ENCODE assay signal across 1 cellular context in genomic region chr9:136399176-136400037, GRCh38.
TF ChIP-seq lines count a peak whose summit lies in the region.

No MANE protein-coding gene starts in this region.

TF ChIP-seq in HepG2, 621 proteins besides CTCF, POLR2A, EP300 and RAD21 (continues in another document):
- TF ChIP-seq SMAD9 (CRISPR knock-in tag; IDR thresholded peaks at IDR 0.05) (no peak), ZNF556 (CRISPR knock-in tag; IDR thresholded peaks at IDR 0.05; ENCODE audit: borderline replicate concordance) (0 out of 2 replicates have a peak, but pooled peaks have one; percentile 19), ZNF333 (CRISPR knock-in tag; IDR thresholded peaks at IDR 0.05; ENCODE audit: borderline replicate concordance) (no peak), ZKSCAN8 (CRISPR knock-in tag; IDR thresholded peaks at IDR 0.05; ENCODE audit: borderline replicate concordance) (no peak), ZNF703 (CRISPR knock-in tag; IDR thresholded peaks at IDR 0.05; ENCODE audit: borderline replicate concordance) (0 out of 2 replicates have a peak, but pooled peaks have one; percentile 43), EED (CRISPR knock-in tag; IDR thresholded peaks at IDR 0.05) (peak; percentile 36; the same call in 1 of the 2 replicates), NR3C1 (CRISPR knock-in tag; IDR thresholded peaks at IDR 0.05) (no peak), CEBPG (CRISPR knock-in tag; IDR thresholded peaks at IDR 0.05) (no peak), ZNF580 (CRISPR knock-in tag; IDR thresholded peaks at IDR 0.05; ENCODE audit: borderline replicate concordance, low read depth) (no peak), EEA1 (CRISPR knock-in tag; IDR thresholded peaks at IDR 0.05; ENCODE audit: borderline replicate concordance) (0 out of 2 replicates have a peak, but pooled peaks have one; percentile 12), CERS6 (CRISPR knock-in tag; IDR thresholded peaks at IDR 0.05) (0 out of 2 replicates have a peak, but pooled peaks have one; percentile 3), E2F5 (CRISPR knock-in tag; conservative IDR thresholded peaks at IDR 0.05) (no peak), ZNF446 (CRISPR knock-in tag; IDR thresholded peaks at IDR 0.05) (no peak), ZNF383 (CRISPR knock-in tag; IDR thresholded peaks at IDR 0.05; ENCODE audit: borderline replicate concordance) (peak; percentile 63; the same call in 1 of the 2 replicates), ZNF280B (CRISPR knock-in tag; IDR thresholded peaks at IDR 0.05; ENCODE audit: borderline replicate concordance) (0 out of 2 replicates have a peak, but pooled peaks have one; percentile 19), BCL6 (CRISPR knock-in tag; IDR thresholded peaks at IDR 0.05) (no peak), IKZF4 (CRISPR knock-in tag; IDR thresholded peaks at IDR 0.05; ENCODE audit: borderline replicate concordance, low read depth, not compliant biosample characterization) (no peak), ZNF138 (CRISPR knock-in tag; IDR thresholded peaks at IDR 0.05; ENCODE audit: low read depth) (no peak), STAG1 (CRISPR knock-in tag; IDR thresholded peaks at IDR 0.05) (no peak), PRMT3 (CRISPR knock-in tag; IDR thresholded peaks at IDR 0.05; ENCODE audit: borderline replicate concordance, low read depth) (no peak), TBX2 (CRISPR knock-in tag; IDR thresholded peaks at IDR 0.05; ENCODE audit: borderline replicate concordance) (0 out of 2 replicates have a peak, but pooled peaks have one; percentile 23), MZF1 (CRISPR knock-in tag; IDR thresholded peaks at IDR 0.05; ENCODE audit: borderline replicate concordance) (no peak), MXI1 (IDR thresholded peaks at IDR 0.05; ENCODE audit: borderline replicate concordance, low read depth, low read length) (no peak; the same call in 2 of the 3 replicates), JARID2 (CRISPR knock-in tag; IDR thresholded peaks at IDR 0.05; ENCODE audit: insufficient replicate concordance) (no peak), ZNF124 (CRISPR knock-in tag; IDR thresholded peaks at IDR 0.05) (0 out of 2 replicates have a peak, but pooled peaks have one; percentile 16), ZNF431 (CRISPR knock-in tag; IDR thresholded peaks at IDR 0.05; ENCODE audit: borderline replicate concordance, low read depth) (0 out of 2 replicates have a peak, but pooled peaks have one; percentile 2), MTA1 (CRISPR knock-in tag; IDR thresholded peaks at IDR 0.05; ENCODE audit: borderline replicate concordance) (no peak), RBM39 (IDR thresholded peaks at IDR 0.05; ENCODE audit: low read depth, low read length, poor library complexity, severe bottlenecking) (peak; percentile 4), ZNF24 (IDR thresholded peaks at IDR 0.05) (no peak), TGIF2 (CRISPR knock-in tag; IDR thresholded peaks at IDR 0.05) (0 out of 2 replicates have a peak, but pooled peaks have one; percentile 43), ZNF678 (CRISPR knock-in tag; IDR thresholded peaks at IDR 0.05) (no peak), ZNF224 (CRISPR knock-in tag; IDR thresholded peaks at IDR 0.05) (0 out of 2 replicates have a peak, but pooled peaks have one; percentile 37), ZNF432 (CRISPR knock-in tag; IDR thresholded peaks at IDR 0.05; ENCODE audit: borderline replicate concordance) (no peak), XBP1 (CRISPR knock-in tag; IDR thresholded peaks at IDR 0.05) (no peak), GABPA (IDR thresholded peaks at IDR 0.05; ENCODE audit: low read depth, low read length) (0 out of 2 replicates have a peak, but pooled peaks have one; percentile 19), GABPA (CRISPR knock-in tag; IDR thresholded peaks at IDR 0.05; ENCODE audit: low read depth) (no peak), HNRNPUL1 (IDR thresholded peaks at IDR 0.05; ENCODE audit: low read depth, low read length) (no peak), NFATC3 (CRISPR knock-in tag; IDR thresholded peaks at IDR 0.05) (no peak), TEF (CRISPR knock-in tag; IDR thresholded peaks at IDR 0.05) (no peak), DMAP1 (CRISPR knock-in tag; IDR thresholded peaks at IDR 0.05) (peak; percentile 46), BHLHE40 (IDR thresholded peaks at IDR 0.05; ENCODE audit: low read length) (peak; percentile 45; the same call in 1 of the 2 replicates), FOXJ3 (CRISPR knock-in tag; IDR thresholded peaks at IDR 0.05; ENCODE audit: borderline replicate concordance) (no peak), ZNF180 (CRISPR knock-in tag; IDR thresholded peaks at IDR 0.05; ENCODE audit: borderline replicate concordance, low read depth) (no peak), SALL2 (CRISPR knock-in tag; IDR thresholded peaks at IDR 0.05) (no peak), AHR (CRISPR knock-in tag; IDR thresholded peaks at IDR 0.05) (0 out of 2 replicates have a peak, but pooled peaks have one; percentile 20), MTA3 (CRISPR knock-in tag; IDR thresholded peaks at IDR 0.05) (no peak), SALL1 (CRISPR knock-in tag; IDR thresholded peaks at IDR 0.05) (peak; percentile 6; the same call in 1 of the 2 replicates), KDM6A (CRISPR knock-in tag; IDR thresholded peaks at IDR 0.05; ENCODE audit: low read depth) (no peak), SAFB2 (CRISPR knock-in tag; IDR thresholded peaks at IDR 0.05; ENCODE audit: borderline replicate concordance, low read depth) (no peak)
- TF ChIP-seq, protein P1, sequence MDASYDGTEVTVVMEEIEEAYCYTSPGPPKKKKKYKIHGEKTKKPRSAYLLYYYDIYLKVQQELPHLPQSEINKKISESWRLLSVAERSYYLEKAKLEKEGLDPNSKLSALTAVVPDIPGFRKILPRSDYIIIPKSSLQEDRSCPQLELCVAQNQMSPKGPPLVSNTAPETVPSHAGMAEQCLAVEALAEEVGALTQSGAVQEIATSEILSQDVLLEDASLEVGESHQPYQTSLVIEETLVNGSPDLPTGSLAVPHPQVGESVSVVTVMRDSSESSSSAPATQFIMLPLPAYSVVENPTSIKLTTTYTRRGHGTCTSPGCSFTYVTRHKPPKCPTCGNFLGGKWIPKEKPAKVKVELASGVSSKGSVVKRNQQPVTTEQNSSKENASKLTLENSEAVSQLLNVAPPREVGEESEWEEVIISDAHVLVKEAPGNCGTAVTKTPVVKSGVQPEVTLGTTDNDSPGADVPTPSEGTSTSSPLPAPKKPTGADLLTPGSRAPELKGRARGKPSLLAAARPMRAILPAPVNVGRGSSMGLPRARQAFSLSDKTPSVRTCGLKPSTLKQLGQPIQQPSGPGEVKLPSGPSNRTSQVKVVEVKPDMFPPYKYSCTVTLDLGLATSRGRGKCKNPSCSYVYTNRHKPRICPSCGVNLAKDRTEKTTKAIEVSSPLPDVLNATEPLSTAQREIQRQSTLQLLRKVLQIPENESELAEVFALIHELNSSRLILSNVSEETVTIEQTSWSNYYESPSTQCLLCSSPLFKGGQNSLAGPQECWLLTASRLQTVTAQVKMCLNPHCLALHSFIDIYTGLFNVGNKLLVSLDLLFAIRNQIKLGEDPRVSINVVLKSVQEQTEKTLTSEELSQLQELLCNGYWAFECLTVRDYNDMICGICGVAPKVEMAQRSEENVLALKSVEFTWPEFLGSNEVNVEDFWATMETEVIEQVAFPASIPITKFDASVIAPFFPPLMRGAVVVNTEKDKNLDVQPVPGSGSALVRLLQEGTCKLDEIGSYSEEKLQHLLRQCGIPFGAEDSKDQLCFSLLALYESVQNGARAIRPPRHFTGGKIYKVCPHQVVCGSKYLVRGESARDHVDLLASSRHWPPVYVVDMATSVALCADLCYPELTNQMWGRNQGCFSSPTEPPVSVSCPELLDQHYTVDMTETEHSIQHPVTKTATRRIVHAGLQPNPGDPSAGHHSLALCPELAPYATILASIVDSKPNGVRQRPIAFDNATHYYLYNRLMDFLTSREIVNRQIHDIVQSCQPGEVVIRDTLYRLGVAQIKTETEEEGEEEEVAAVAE (CRISPR knock-in tag; IDR thresholded peaks at IDR 0.05; ENCODE audit: borderline replicate concordance): no peak
- TF ChIP-seq, protein P2, sequence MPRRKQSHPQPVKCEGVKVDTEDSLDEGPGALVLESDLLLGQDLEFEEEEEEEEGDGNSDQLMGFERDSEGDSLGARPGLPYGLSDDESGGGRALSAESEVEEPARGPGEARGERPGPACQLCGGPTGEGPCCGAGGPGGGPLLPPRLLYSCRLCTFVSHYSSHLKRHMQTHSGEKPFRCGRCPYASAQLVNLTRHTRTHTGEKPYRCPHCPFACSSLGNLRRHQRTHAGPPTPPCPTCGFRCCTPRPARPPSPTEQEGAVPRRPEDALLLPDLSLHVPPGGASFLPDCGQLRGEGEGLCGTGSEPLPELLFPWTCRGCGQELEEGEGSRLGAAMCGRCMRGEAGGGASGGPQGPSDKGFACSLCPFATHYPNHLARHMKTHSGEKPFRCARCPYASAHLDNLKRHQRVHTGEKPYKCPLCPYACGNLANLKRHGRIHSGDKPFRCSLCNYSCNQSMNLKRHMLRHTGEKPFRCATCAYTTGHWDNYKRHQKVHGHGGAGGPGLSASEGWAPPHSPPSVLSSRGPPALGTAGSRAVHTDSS (CRISPR knock-in tag; conservative IDR thresholded peaks at IDR 0.05): no peak
- TF ChIP-seq, protein P3, sequence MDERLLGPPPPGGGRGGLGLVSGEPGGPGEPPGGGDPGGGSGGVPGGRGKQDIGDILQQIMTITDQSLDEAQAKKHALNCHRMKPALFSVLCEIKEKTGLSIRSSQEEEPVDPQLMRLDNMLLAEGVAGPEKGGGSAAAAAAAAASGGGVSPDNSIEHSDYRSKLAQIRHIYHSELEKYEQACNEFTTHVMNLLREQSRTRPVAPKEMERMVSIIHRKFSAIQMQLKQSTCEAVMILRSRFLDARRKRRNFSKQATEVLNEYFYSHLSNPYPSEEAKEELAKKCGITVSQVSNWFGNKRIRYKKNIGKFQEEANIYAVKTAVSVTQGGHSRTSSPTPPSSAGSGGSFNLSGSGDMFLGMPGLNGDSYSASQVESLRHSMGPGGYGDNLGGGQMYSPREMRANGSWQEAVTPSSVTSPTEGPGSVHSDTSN (CRISPR knock-in tag; IDR thresholded peaks at IDR 0.05): no peak
- TF ChIP-seq, protein P4, sequence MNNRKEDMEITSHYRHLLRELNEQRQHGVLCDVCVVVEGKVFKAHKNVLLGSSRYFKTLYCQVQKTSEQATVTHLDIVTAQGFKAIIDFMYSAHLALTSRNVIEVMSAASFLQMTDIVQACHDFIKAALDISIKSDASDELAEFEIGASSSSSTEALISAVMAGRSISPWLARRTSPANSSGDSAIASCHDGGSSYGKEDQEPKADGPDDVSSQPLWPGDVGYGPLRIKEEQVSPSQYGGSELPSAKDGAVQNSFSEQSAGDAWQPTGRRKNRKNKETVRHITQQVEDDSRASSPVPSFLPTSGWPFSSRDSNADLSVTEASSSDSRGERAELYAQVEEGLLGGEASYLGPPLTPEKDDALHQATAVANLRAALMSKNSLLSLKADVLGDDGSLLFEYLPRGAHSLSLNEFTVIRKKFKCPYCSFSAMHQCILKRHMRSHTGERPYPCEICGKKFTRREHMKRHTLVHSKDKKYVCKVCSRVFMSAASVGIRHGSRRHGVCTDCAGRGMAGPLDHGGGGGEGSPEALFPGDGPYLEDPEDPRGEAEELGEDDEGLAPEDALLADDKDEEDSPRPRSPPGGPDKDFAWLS (CRISPR knock-in tag; IDR thresholded peaks at IDR 0.05; ENCODE audit: borderline replicate concordance): no peak
- TF ChIP-seq, protein P5, sequence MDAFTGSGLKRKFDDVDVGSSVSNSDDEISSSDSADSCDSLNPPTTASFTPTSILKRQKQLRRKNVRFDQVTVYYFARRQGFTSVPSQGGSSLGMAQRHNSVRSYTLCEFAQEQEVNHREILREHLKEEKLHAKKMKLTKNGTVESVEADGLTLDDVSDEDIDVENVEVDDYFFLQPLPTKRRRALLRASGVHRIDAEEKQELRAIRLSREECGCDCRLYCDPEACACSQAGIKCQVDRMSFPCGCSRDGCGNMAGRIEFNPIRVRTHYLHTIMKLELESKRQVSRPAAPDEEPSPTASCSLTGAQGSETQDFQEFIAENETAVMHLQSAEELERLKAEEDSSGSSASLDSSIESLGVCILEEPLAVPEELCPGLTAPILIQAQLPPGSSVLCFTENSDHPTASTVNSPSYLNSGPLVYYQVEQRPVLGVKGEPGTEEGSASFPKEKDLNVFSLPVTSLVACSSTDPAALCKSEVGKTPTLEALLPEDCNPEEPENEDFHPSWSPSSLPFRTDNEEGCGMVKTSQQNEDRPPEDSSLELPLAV (CRISPR knock-in tag; conservative IDR thresholded peaks at IDR 0.05; ENCODE audit: low read depth): no peak
- TF ChIP-seq, protein P6, sequence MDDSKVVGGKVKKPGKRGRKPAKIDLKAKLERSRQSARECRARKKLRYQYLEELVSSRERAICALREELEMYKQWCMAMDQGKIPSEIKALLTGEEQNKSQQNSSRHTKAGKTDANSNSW (CRISPR knock-in tag; IDR thresholded peaks at IDR 0.05; ENCODE audit: borderline replicate concordance): 0 out of 2 replicates have a peak, but pooled peaks have one; percentile 19
